8 cellular contexts compared by ENCODE assay signal in the genomic region with DNA sequence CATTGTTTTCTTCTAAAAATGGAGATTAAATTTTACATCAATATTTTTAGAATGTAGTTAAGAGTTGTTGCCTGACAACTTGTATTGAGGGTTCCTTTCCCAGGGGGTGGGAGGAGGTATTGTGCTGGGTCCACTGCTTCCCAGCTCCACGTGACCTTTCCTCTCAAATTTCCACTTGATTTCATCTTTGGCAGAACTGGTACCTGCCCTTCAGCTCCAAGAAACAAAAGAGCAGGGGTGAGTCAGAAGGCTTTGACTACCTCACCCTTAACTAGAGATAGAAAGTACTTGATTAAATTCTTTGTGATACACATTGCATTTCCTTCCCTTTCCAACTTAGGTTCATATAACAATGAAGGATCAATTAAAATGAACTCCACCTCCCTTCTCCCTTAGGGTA. TPM values are rescaled to one million over a fixed set of nuclear protein-coding genes. Genes with fewer than 3 reads are reported as not detected.
DNase-seq lines count a peak whose midpoint lies in the region; ATAC-seq and TF ChIP-seq lines count a peak whose summit lies in the region.

No MANE protein-coding gene starts in this region.

- H3K36me3 Mint-ChIP-seq in MCF 10A (ENCODE audit: insufficient read depth, unreplicated experiment): no peaks in the 10 kb centered on the region

- TF ChIP-seq CTCF in MCF 10A (IDR thresholded peaks at IDR 0.05; ENCODE audit: unreplicated experiment): no peak
- no peak for TF ChIP-seq CTCF in right lobe of liver (IDR thresholded peaks at IDR 0.05)
- no peak for TF ChIP-seq CTCF in upper lobe of right lung (IDR thresholded peaks at IDR 0.05)

- H3K4me3 Mint-ChIP-seq in MCF 10A (ENCODE audit: unreplicated experiment): peak overlapping the region; percentile 87

- H3K27me3 ChIP-seq in right lobe of liver: no peaks in the 10 kb centered on the region
- no peaks in the 10 kb centered on the region for H3K27me3 ChIP-seq in upper lobe of right lung

- peak overlapping the region; percentile 85 for H3K27ac Mint-ChIP-seq in MCF 10A (ENCODE audit: low read depth, unreplicated experiment)

- ATAC-seq in Right ventricle myocardium superior (ENCODE audit: poor library complexity) (peak; percentile 24), right lobe of liver (peak in 1 of 4 donors; percentile 5), upper lobe of right lung (peak; percentile 42), left lobe of liver (no peak)

- no peaks in the 10 kb centered on the region for H3K4me1 ChIP-seq in right lobe of liver
- peaks cover 22% of the 10 kb centered on the region for H3K4me1 ChIP-seq in upper lobe of right lung

- POLR2A ChIA-PET in MCF 10A (lab: Yijun Ruan, JAX): interaction anchor here (1.0 to 2.5 kb wide), 11 partner anchors 9 to 122 kb away, joined by 3 to 23 read pairs (median 5); no protein-coding TSS in a partner anchor

- no peak for TF ChIP-seq POLR2A in right lobe of liver (IDR thresholded peaks at IDR 0.05)

- no peaks in the 10 kb centered on the region for H3K9me3 Mint-ChIP-seq in MCF 10A (ENCODE audit: unreplicated experiment)

- WGBS in right lobe of liver (ENCODE audit: insufficient coverage, low coverage, low lambda C conversion rate, missing lambda C conversion rate): 25% methylated on average over 1 of the region's 1 CpG

- no peaks in the 10 kb centered on the region for H3K36me3 ChIP-seq in right lobe of liver
- no peaks in the 10 kb centered on the region for H3K36me3 ChIP-seq in upper lobe of right lung

- H3K27me3 Mint-ChIP-seq in MCF 10A (ENCODE audit: insufficient read depth, unreplicated experiment): no peaks in the 10 kb centered on the region

- no peaks in the 10 kb centered on the region for H3K9me3 ChIP-seq in right lobe of liver
- no peaks in the 10 kb centered on the region for H3K9me3 ChIP-seq in upper lobe of right lung

- DNase-seq in Right ventricle myocardium superior (no peak), cardiac septum (ENCODE audit: low spot score) (no peak), MCF 10A (ENCODE audit: unreplicated experiment) (peak; percentile 64), right lobe of liver (no peak), upper lobe of right lung (no peak), left lobe of liver (ENCODE audit: low spot score) (no peak), T-helper 2 cell (no peak)
- no peak for DNase-seq in stimulated activated CD8-positive, alpha-beta memory T cell treated with anti-CD3 and anti-CD28 coated beads, Interleukin-4, amount 100 ng/mL, for 48 hours

- H3K27ac ChIP-seq in right lobe of liver: no peak overlapping the region
- peak overlapping the region; percentile 88 for H3K27ac ChIP-seq in upper lobe of right lung

- CTCF ChIA-PET in MCF 10A (lab: Yijun Ruan, JAX): interaction anchor here (0.5 to 1.3 kb wide), 5 partner anchors 15 to 538 kb away, joined by 3 read pairs; no protein-coding TSS in a partner anchor

- no TSS peak for BruUV-seq in MCF 10A (replicated peaks; lab: Mats Ljungman, UMichigan)

- intact Hi-C loops in Right ventricle myocardium superior (cut with DNase I) (no loop called here), cardiac septum (cut with DNase I) (loop anchor here (5.0 to 10.0 kb wide), 3 partner anchors 72 to 241 kb away; a partner anchor contains a TSS), MCF 10A (cut with micrococcal nuclease) (loop anchor here (1.0 to 5.0 kb wide), 4 partner anchors 10 to 93 kb away; no protein-coding TSS in a partner anchor), right lobe of liver (cut with DNase I) (no loop called here), upper lobe of right lung (cut with DNase I) (no loop called here)

- H3K4me3 ChIP-seq in right lobe of liver: peak overlapping the region; percentile 63 to 70 (median 64)
- H3K4me3 ChIP-seq in upper lobe of right lung: peak overlapping the region; percentile 68

- H3K4me1 Mint-ChIP-seq in MCF 10A (ENCODE audit: insufficient read depth, unreplicated experiment): peaks cover 29% of the 10 kb centered on the region

RNA-seq across cellular contexts. Expression of a gene that starts 19.7 kb away (rescaled TPM):
- total RNA-seq in Right ventricle myocardium superior (15.3 TPM), cardiac septum (23.4 TPM), MCF 10A (2022) (33.0 and 37.2 TPM in 2 replicates), right lobe of liver (10 to 100 TPM in 3 of 6 experiments, 1 to 10 TPM in 3; 8.9 to 17.5 (median 10.0) TPM), upper lobe of right lung (35.9 TPM), left lobe of liver (10.8 TPM)

Comparison
In these comparisons a context has a peak if more than half of its experiments do, and no peak if none do; other contexts are left out.
1. intact Hi-C loops: an anchor here in cardiac septum (5.0 to 10.0 kb wide) and MCF 10A (1.0 to 5.0 kb wide); none called in Right ventricle myocardium superior, right lobe of liver and upper lobe of right lung.